ENCODE assay signal across 9 cellular contexts in the genomic region with DNA sequence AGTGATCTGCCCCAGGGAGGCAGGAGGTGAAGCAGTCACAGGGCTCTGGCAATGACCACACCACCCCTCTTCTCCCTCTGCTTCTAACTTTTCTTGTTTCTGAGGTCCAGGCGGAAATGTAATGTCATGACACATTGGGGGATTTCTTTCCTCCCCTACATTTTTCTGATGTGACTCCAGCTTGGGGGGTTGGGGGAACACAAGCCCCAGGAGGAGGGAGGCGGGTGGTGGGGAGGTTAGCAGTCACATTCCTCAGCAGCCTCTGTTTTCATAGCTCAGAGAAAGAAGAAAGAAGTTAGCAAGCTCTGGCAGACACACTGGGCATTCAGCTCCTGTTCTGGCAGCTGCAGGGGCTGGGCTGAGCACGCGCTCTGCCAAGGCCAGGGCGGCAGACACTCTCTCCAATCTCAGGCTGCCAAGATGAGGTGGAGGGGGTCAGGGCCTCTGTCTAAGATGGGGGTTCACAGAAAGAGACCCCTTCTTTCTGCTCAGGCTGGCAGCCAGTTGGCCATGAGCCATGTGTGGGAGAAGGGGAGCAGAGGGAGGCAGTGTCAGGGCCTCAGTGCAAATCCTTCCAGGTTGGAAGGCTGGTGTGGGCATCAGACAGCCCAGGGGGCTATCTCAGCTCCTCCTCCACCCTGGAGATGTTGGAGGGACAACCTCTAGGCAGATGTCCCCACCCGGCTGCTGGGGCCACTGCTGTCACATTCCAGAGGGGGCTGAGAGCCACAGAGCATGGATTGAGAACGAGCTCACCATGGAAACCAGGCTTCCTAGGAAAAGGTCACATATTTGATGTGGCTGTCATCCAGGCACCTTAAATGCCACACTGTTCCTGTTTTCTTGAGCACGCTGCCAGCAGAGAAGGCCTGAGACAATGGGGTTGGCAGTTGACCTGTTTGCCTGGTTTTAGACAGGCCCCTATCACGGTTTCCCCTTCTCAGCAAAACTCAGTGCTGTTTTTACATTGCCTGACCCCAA. TPM values are rescaled to one million over a fixed set of nuclear protein-coding genes. Genes with fewer than 3 reads are reported as not detected.
DNase-seq lines count a peak whose midpoint lies in the region; ATAC-seq and TF ChIP-seq lines count a peak whose summit lies in the region.
"Had no signal": no experiment of that assay in that cellular context is flagged by ENCODE, and none has a peak within 500 bp of the region (broad histone marks: within the 10 kb centered on the region; RNA-seq: fewer than 3 reads in every experiment).

No MANE protein-coding gene starts in this region.

- DNase-seq in CD14-positive monocyte (ENCODE audit: low spot score) (no peak), RPMI8226 (peak; percentile 57), foreskin fibroblast (peak; percentile 95 to 96), pons (ENCODE audit: low spot score) (peak; percentile 85), D341Med (ENCODE audit: low spot score) (no peak), T-helper 1 cell (no peak)
- DNase-seq in CD4-positive, alpha-beta memory T cell: no peak
- DNase-seq: stimulated activated CD4-positive, alpha-beta T cell treated with anti-CD3 and anti-CD28 coated beads, Interleukin-4, amount 100 ng/mL, for 24 hours had no signal

- H3K4me1 Mint-ChIP-seq in CD14-positive monocyte: peaks cover 81% of the 10 kb centered on the region
- H3K4me1 Mint-ChIP-seq in CD4-positive, alpha-beta memory T cell: peaks cover 0 to 2% (median 0%) of the 10 kb centered on the region in 4 donors

- peaks cover 6 to 18% of the 10 kb centered on the region in 2 donors for H3K36me3 Mint-ChIP-seq in CD14-positive monocyte
- H3K36me3 Mint-ChIP-seq in CD4-positive, alpha-beta memory T cell: no peaks in the 10 kb centered on the region

- POLR2A ChIA-PET in CD4-positive, alpha-beta memory T cell (lab: Charles Lee; ENCODE audit: partially characterized antibody): no interaction called here

- no peak overlapping the region for H3K4me3 Mint-ChIP-seq in CD14-positive monocyte
- H3K4me3 Mint-ChIP-seq in CD4-positive, alpha-beta memory T cell: no peak overlapping the region

- no peak overlapping the region for H3K4me3 ChIP-seq in foreskin fibroblast (ENCODE audit: low read depth in 1 of 2, low read length in 2 of 2)
- H3K4me3 ChIP-seq in CD4-positive, alpha-beta memory T cell (ENCODE audit: low read length in 2 of 2): no peak overlapping the region

- H3K9me3 Mint-ChIP-seq in CD14-positive monocyte: peaks cover 0 to 5% (median 0%) of the 10 kb centered on the region in 7 donors
- peaks cover 0 to 1% (median 0%) of the 10 kb centered on the region in 8 donors for H3K9me3 Mint-ChIP-seq in CD4-positive, alpha-beta memory T cell

- H3K27ac ChIP-seq in CD4-positive, alpha-beta memory T cell (ENCODE audit: low read depth, low read length): no peak overlapping the region

- intact Hi-C loops in CD14-positive monocyte (cut with micrococcal nuclease): loop anchor here in 1 of 2 donors (5.0 kb wide), 1 partner anchor 61 kb away; no protein-coding TSS in a partner anchor
- intact Hi-C loops in CD4-positive, alpha-beta memory T cell (cut with micrococcal nuclease): no loop called here

- TF ChIP-seq CTCF in CD14-positive monocyte (IDR thresholded peaks at IDR 0.05) (no peak), foreskin fibroblast (IDR thresholded peaks at IDR 0.05; ENCODE audit: low read depth, low read length) (no peak)

- H3K27me3 Mint-ChIP-seq in CD14-positive monocyte (ENCODE audit: low read depth in 3 of 3): peaks cover 0 to 5% (median 4%) of the 10 kb centered on the region in 3 donors
- H3K27me3 Mint-ChIP-seq in CD4-positive, alpha-beta memory T cell: peaks cover 0 to 2% of the 10 kb centered on the region in 2 donors

- no peak for ATAC-seq in HG03045 (IDR thresholded peaks at IDR 0.05; ENCODE audit: unreplicated experiment)

- H3K4me1 ChIP-seq in CD4-positive, alpha-beta memory T cell (ENCODE audit: insufficient read depth, low read length): no peaks in the 10 kb centered on the region

- H3K27ac Mint-ChIP-seq in CD14-positive monocyte: peak overlapping the region; percentile 6 to 99 (median 96)
- no peak overlapping the region for H3K27ac Mint-ChIP-seq in CD4-positive, alpha-beta memory T cell

- CTCF ChIA-PET in CD4-positive, alpha-beta memory T cell (lab: Charles Lee; ENCODE audit: partially characterized antibody): interaction anchor here (1.4 kb wide), 1 partner anchor 28 kb away, joined by 3 read pairs; no protein-coding TSS in a partner anchor

- no peaks in the 10 kb centered on the region for H3K9me3 ChIP-seq in CD4-positive, alpha-beta memory T cell (ENCODE audit: control insufficient read depth in 1 of 2, low read length in 2 of 2)

- H3K36me3 ChIP-seq in CD4-positive, alpha-beta memory T cell (ENCODE audit: insufficient read depth, low read length): no peaks in the 10 kb centered on the region

- H3K27me3 ChIP-seq in CD4-positive, alpha-beta memory T cell (ENCODE audit: insufficient read depth, low read length): no peaks in the 10 kb centered on the region

RNA-seq across cellular contexts. Expression of a gene that starts 20.1 kb away (rescaled TPM):
- 100 to 1,000 TPM in 1 of 2 donors, 10 to 100 TPM in 1; 82.2 to 105 TPM for polyA plus RNA-seq in CD14-positive monocyte
- 10 to 100 TPM; 24.8 to 26.2 TPM for total RNA-seq in CD4-positive, alpha-beta memory T cell
- polyA plus RNA-seq in CD4-positive, alpha-beta memory T cell: 100 to 1,000 TPM; 116 to 223 TPM

RNA-seq across cellular contexts. Expression of a gene that starts 23.4 kb away (rescaled TPM):
- polyA plus RNA-seq in CD14-positive monocyte: 10 to 100 TPM; 25.2 to 31.6 TPM
- under 1 TPM; 0.52 to 0.86 TPM for total RNA-seq in CD4-positive, alpha-beta memory T cell
- polyA plus RNA-seq in CD4-positive, alpha-beta memory T cell: 1 to 10 TPM; 1.2 to 2.4 TPM

RNA-seq across cellular contexts. Expression of a gene that starts 37.0 kb away (rescaled TPM):
- not detected for polyA plus RNA-seq in CD14-positive monocyte
- not detected for total RNA-seq in CD4-positive, alpha-beta memory T cell
- not detected for polyA plus RNA-seq in CD4-positive, alpha-beta memory T cell

Comparison
In these comparisons a context has a peak if more than half of its experiments do, and no peak if none do; other contexts are left out.
1. DNase-seq: peak in RPMI8226 (single experiment), foreskin fibroblast (2 of 2) and pons (single experiment); none in CD14-positive monocyte (single experiment), D341Med (single experiment), T-helper 1 cell (0 of 5) and CD4-positive, alpha-beta memory T cell (0 of 5).
2. H3K27ac Mint-ChIP-seq: peak in CD14-positive monocyte (7 of 7); none in CD4-positive, alpha-beta memory T cell (0 of 7).
3. RNA of a gene that starts 23.4 kb away (polyA plus RNA-seq): 25.2 to 31.6 TPM in CD14-positive monocyte; 1.2 to 2.4 TPM in CD4-positive, alpha-beta memory T cell; every median in the first group is over 4 times any median in the second.